ENCODE assay signal across 13 cellular contexts in genomic region chr11:1978865-1979473, GRCh38. TPM values are rescaled to one million over a fixed set of nuclear protein-coding genes. Genes with fewer than 3 reads are reported as not detected.
"Had no signal": no experiment of that assay in that cellular context is flagged by ENCODE, and none has a peak within 500 bp of the region (broad histone marks: within the 10 kb centered on the region; RNA-seq: fewer than 3 reads in every experiment).

No MANE protein-coding gene starts in this region.

- ATAC-seq: activated CD8-positive, alpha-beta T cell treated with anti-CD3 and anti-CD28 coated beads, Interleukin-2, amount 10 ng/mL, durations not matched to agents 7 days and 5 days; gastroesophageal sphincter had no signal

- H3K9me3 Mint-ChIP-seq: nephron had no signal

- H3K27ac Mint-ChIP-seq: activated CD8-positive, alpha-beta T cell treated with anti-CD3 and anti-CD28 coated beads, Interleukin-2, amount 10 ng/mL, durations not matched to agents 7 days and 5 days; nephron had no signal

- H3K27ac ChIP-seq: coronary artery, gastroesophageal sphincter, tibial nerve had no signal

- H3K4me3 ChIP-seq: coronary artery, gastroesophageal sphincter, tibial nerve had no signal

- H3K9me3 ChIP-seq: gastroesophageal sphincter, tibial nerve had no signal

- H3K36me3 ChIP-seq: gastroesophageal sphincter, tibial nerve had no signal

- DNase-seq: activated CD4-positive, alpha-beta T cell treated with anti-CD3 and anti-CD28 coated beads for 4 hours; activated CD8-positive, alpha-beta memory T cell treated with anti-CD3 and anti-CD28 coated beads, Interleukin-2, amount 50 U/mL, for 48 hours; activated CD8-positive, alpha-beta T cell treated with anti-CD3 and anti-CD28 coated beads, Interleukin-2, amount 10 ng/mL, durations not matched to agents 7 days and 5 days; activated naive CD4-positive, alpha-beta T cell treated with Interleukin-2 at 50 U/mL for 16 hours; central memory CD4-positive, alpha-beta T cell; effector CD8-positive, alpha-beta T cell; hippocampal formation; T1000 had no signal

- H3K4me1 ChIP-seq: gastroesophageal sphincter, tibial nerve had no signal

- H3K4me1 Mint-ChIP-seq: nephron had no signal

- H3K4me3 Mint-ChIP-seq: activated CD8-positive, alpha-beta T cell treated with anti-CD3 and anti-CD28 coated beads, Interleukin-2, amount 10 ng/mL, durations not matched to agents 7 days and 5 days; nephron had no signal

- H3K27me3 ChIP-seq: gastroesophageal sphincter, tibial nerve had no signal

RNA-seq across cellular contexts. Expression of gene H19, which starts 18.7 kb away (rescaled TPM):
- total RNA-seq: activated CD8-positive, alpha-beta T cell treated with anti-CD3 and anti-CD28 coated beads, Interleukin-2, amount 10 ng/mL, durations not matched to agents 7 days and 5 days had no signal

RNA-seq across cellular contexts. Expression of gene TNNT3, which starts 59.5 kb away (rescaled TPM):
- total RNA-seq: kidney epithelial cell had no signal
